11 cellular contexts compared by ENCODE assay signal in genomic region chr3:94064243-94064642, GRCh38. TPM values are rescaled to one million over a fixed set of nuclear protein-coding genes. Genes with fewer than 3 reads are reported as not detected.
DNase-seq lines count a peak whose midpoint lies in the region; ATAC-seq, FAIRE-seq and TF ChIP-seq lines count a peak whose summit lies in the region.
"Had no signal": no experiment of that assay in that cellular context is flagged by ENCODE, and none has a peak within 500 bp of the region (broad histone marks: within the 10 kb centered on the region; RNA-seq: fewer than 3 reads in every experiment).

No MANE protein-coding gene starts in this region.

- peak overlapping the region; percentile 99 for H3K9ac ChIP-seq in GM12878 (ENCODE audit: control insufficient read depth, insufficient read depth, low read length)

- POLR2A ChIA-PET in GM12878 (lab: Charles Lee): interaction anchor here (1.5 kb wide), 1 partner anchor 10 kb away, joined by 4 read pairs; no protein-coding TSS in a partner anchor
- POLR2A ChIA-PET in naive thymus-derived CD8-positive, alpha-beta T cell (lab: Charles Lee): interaction anchor here (0.6 to 0.7 kb wide), 2 partner anchors 7 to 29 kb away, joined by 3 read pairs; no protein-coding TSS in a partner anchor

- no TSS peak for BruUV-seq in GM12878 (replicated peaks; lab: Mats Ljungman, UMichigan)

- CTCF ChIA-PET in GM12878 (lab: Yijun Ruan, JAX): interaction anchor here (0.6 to 11.1 kb wide), 4 partner anchors 14 to 61 kb away, joined by 3 to 164 read pairs (median 9); no protein-coding TSS in a partner anchor

- peaks cover 14% of the 10 kb centered on the region; the same call in 2 of the 3 replicates for H3K9me3 ChIP-seq in GM12878 (replicated peaks; ENCODE audit: control insufficient read depth, insufficient read depth, low read length)
- H3K9me3 ChIP-seq: gastrocnemius medialis had no signal

- H3K4me3 ChIP-seq in HFF-Myc (replicated peaks; ENCODE audit: low read depth, low read length) (peak overlapping the region; percentile 62), GM12878 (peak overlapping the region; percentile 84)

- SMC1A ChIA-PET in GM12878 (lab: Charles Lee; ENCODE audit: uncharacterized antibody, unreplicated experiment): interaction anchor here (1.6 to 2.0 kb wide), 3 partner anchors 14 to 59 kb away, joined by 4 to 11 read pairs (median 4); no protein-coding TSS in a partner anchor

- H3K27ac Mint-ChIP-seq in naive thymus-derived CD8-positive, alpha-beta T cell: peak overlapping the region; percentile 29 to 100 (median 100)

- H3K36me3 Mint-ChIP-seq in naive thymus-derived CD8-positive, alpha-beta T cell: peaks cover 5 to 51% (median 23%) of the 10 kb centered on the region in 3 donors

- TF ChIP-seq CTCF in C4-2B (conservative IDR thresholded peaks at IDR 0.05) (no peak), HFF-Myc (IDR thresholded peaks at IDR 0.05; ENCODE audit: low read depth, low read length, missing control alignments) (no peak), GM12878 (IDR thresholded peaks at IDR 0.05 in 2 of 3, conservative IDR thresholded peaks at IDR 0.05 in 1 of 3; ENCODE audit: control insufficient read depth in 2 of 3, extremely low read depth in 1 of 3, insufficient read depth in 1 of 3, low read depth in 3 of 3, low read length in 3 of 3) (no peak)

- H3K27ac ChIP-seq in C4-2B (peak overlapping the region; percentile 80), GM12878 (ENCODE audit: control insufficient read depth, insufficient read depth) (no peak overlapping the region)

- H3K4me1 Mint-ChIP-seq in naive thymus-derived CD8-positive, alpha-beta T cell: peaks cover 23 to 63% (median 55%) of the 10 kb centered on the region in 4 donors

- 60% methylated on average over 4 of the region's 4 CpGs for WGBS in GM12878 (ENCODE audit: insufficient coverage, insufficient replicate concordance, low lambda C conversion rate, missing lambda C conversion rate)

- RAD21 ChIA-PET in GM12878 (lab: Charles Lee; ENCODE audit: unreplicated experiment): interaction anchor here (1.0 to 2.3 kb wide), 3 partner anchors 10 to 60 kb away, joined by 4 to 12 read pairs (median 11); no protein-coding TSS in a partner anchor

- peaks cover 0 to 24% of the 10 kb centered on the region in 2 experiments; a peak in 2 of 4 replicates for H3K36me3 ChIP-seq in GM12878 (ENCODE audit: control insufficient read depth in 2 of 2, insufficient read depth in 2 of 2, low read length in 1 of 2)
- H3K36me3 ChIP-seq: gastrocnemius medialis had no signal

- no peak for FAIRE-seq in GM12878 (lab: Jason Lieb, UNC)

- no peaks in the 10 kb centered on the region for H3K27me3 ChIP-seq in GM12878 (replicated peaks in 1 of 2; ENCODE audit: control insufficient read depth in 2 of 2, insufficient read depth in 2 of 2, low read length in 1 of 2)
- H3K27me3 ChIP-seq: gastrocnemius medialis had no signal

- no peak for TF ChIP-seq RAD21 in GM12878 (IDR thresholded peaks at IDR 0.05; ENCODE audit: insufficient read depth, low read depth, low read length)

- no peak for TF ChIP-seq POLR2A in GM12878 (IDR thresholded peaks at IDR 0.05; ENCODE audit: low read depth, low read length)

- DNase-seq in HFF-Myc (ENCODE audit: extremely low read depth, low read depth) (no peak), GM12878 (ENCODE audit: low read depth, low spot score) (no peak)
- no peak for DNase-seq in naive thymus-derived CD8-positive, alpha-beta T cell
- no peak for DNase-seq in stimulated activated CD4-positive, alpha-beta T cell treated with anti-CD3 and anti-CD28 coated beads, Interleukin-15, amount 100 ng/mL, for 24 hours
- no peak for DNase-seq in activated effector memory CD4-positive, alpha-beta T cell treated with Interleukin-2 at 50 U/mL for 16 hours
- DNase-seq: gastrocnemius medialis, IMR-90 had no signal

- H3K79me2 ChIP-seq in GM12878 (ENCODE audit: control insufficient read depth, insufficient read depth, low read length): peaks cover 55% of the 10 kb centered on the region

- intact Hi-C loops in GM12878 (cut with micrococcal nuclease; ENCODE audit: unreplicated experiment): no loop called here

- H3K4me3 Mint-ChIP-seq in naive thymus-derived CD8-positive, alpha-beta T cell: peak overlapping the region; percentile 97 to 99 (median 98)

- no peaks in the 10 kb centered on the region for H3K9me3 Mint-ChIP-seq in naive thymus-derived CD8-positive, alpha-beta T cell

- H3K4me2 ChIP-seq in GM12878 (ENCODE audit: control insufficient read depth, insufficient read depth): peak overlapping the region; percentile 86

- ATAC-seq in GM12878 (no peak), GM21526 (IDR thresholded peaks at IDR 0.05; ENCODE audit: low FRiP score, unreplicated experiment) (no peak), HG03025 (IDR thresholded peaks at IDR 0.05; ENCODE audit: low FRiP score, unreplicated experiment) (no peak)
- ATAC-seq in naive thymus-derived CD8-positive, alpha-beta T cell: no peak
- ATAC-seq: gastrocnemius medialis had no signal

- peaks cover 5% of the 10 kb centered on the region for H3K4me1 ChIP-seq in GM12878 (ENCODE audit: control insufficient read depth, insufficient read depth, low read length)

- H2AFZ ChIP-seq in GM12878 (ENCODE audit: control insufficient read depth, low read depth, low read length): no peak overlapping the region

- no peak for TF ChIP-seq EP300 in GM12878 (IDR thresholded peaks at IDR 0.05; ENCODE audit: borderline replicate concordance in 1 of 2, control insufficient read depth in 1 of 2, low read depth in 2 of 2, low read length in 2 of 2)

- H4K20me1 ChIP-seq in GM12878 (ENCODE audit: control insufficient read depth, insufficient read depth): no peaks in the 10 kb centered on the region

- no peaks in the 10 kb centered on the region for H3K27me3 Mint-ChIP-seq in naive thymus-derived CD8-positive, alpha-beta T cell

- in situ Hi-C loops in GM12878 (cut with MboI): no loop called here

RNA-seq across cellular contexts. Expression of gene NSUN3, which starts 1.4 kb away (rescaled TPM):
- 86.7 and 88.5 TPM in 2 replicates for total RNA-seq in GM12878 (2013; cell fraction: nucleolus; rRNA removed)
- 15.5 and 17.5 TPM in 2 replicates for total RNA-seq in GM12878 (2014; rRNA removed)
- total RNA-seq in GM12878 (2014; rRNA removed; fragmentation: Illumina TruSeq; extraction: Trizol): 18.8 and 20.3 TPM in 2 replicates
- 10.4 and 10.6 TPM in 2 replicates for total RNA-seq in GM12878 (2021)
- polyA plus RNA-seq in GM12878 (2011; ENCODE audit: low read depth): 7.5 TPM
- polyA plus RNA-seq in GM12878 (2011; rRNA removed): 16.2 and 20.8 TPM in 2 replicates
- polyA plus RNA-seq in GM12878 (2011; cell fraction: cytosol; rRNA removed): 7.6 and 8.0 TPM in 2 replicates
- polyA plus RNA-seq in GM12878 (2011; cell fraction: nucleus; rRNA removed): 12.5 and 13.7 TPM in 2 replicates
- polyA plus RNA-seq in GM12878 (2012): 7.7 TPM in 2 replicates
- polyA plus RNA-seq in GM12878 (2014; fragmentation: Illumina TruSeq; extraction: Trizol): 12.4 and 15.4 TPM in 2 replicates
- polyA plus RNA-seq in GM12878 (2014; fragmentation: Nextera tagmentation; extraction: Ambion mirVana): 10 to 100 TPM in 1 of 2 experiments, 1 to 10 TPM in 1; 9.1 to 10.4 TPM
- polyA plus RNA-seq in GM12878 (2014; rRNA removed): 8.4 and 10.3 TPM in 2 replicates
- 10 to 100 TPM; 11.1 to 13.5 TPM for polyA plus RNA-seq in GM12878 (2016; fragmentation: Nextera tagmentation; extraction: Ambion mirVana)
- 12.4 and 13.7 TPM in 2 replicates for polyA minus RNA-seq in GM12878 (2011; rRNA and poly(A)+ RNA removed)
- 6.3 and 6.7 TPM in 2 replicates for polyA minus RNA-seq in GM12878 (2011; cell fraction: cytosol; rRNA and poly(A)+ RNA removed)
- 38.4 and 61.2 TPM in 2 replicates for polyA minus RNA-seq in GM12878 (2011; cell fraction: nucleus; rRNA and poly(A)+ RNA removed)
- total RNA-seq in naive thymus-derived CD8-positive, alpha-beta T cell: 10 to 100 TPM; 21.0 to 22.5 TPM
- 10 to 100 TPM in 1 of 3 donors, 1 to 10 TPM in 2; 7.8 to 10.9 (median 8.2) TPM for polyA plus RNA-seq in naive thymus-derived CD8-positive, alpha-beta T cell

RNA-seq across cellular contexts. Expression of gene DHFR2, which starts 1.5 kb away (rescaled TPM):
- 12.1 and 14.1 TPM in 2 replicates for total RNA-seq in GM12878 (2013; cell fraction: nucleolus; rRNA removed)
- total RNA-seq in GM12878 (2014; rRNA removed) (3.8 and 5.1 TPM in 2 replicates), GM12878 (2014; rRNA removed; fragmentation: Illumina TruSeq; extraction: Trizol) (5.0 and 6.0 TPM in 2 replicates), GM12878 (2021) (4.2 and 5.4 TPM in 2 replicates)
- polyA plus RNA-seq in GM12878 (2011; ENCODE audit: low read depth): 1.4 TPM
- polyA plus RNA-seq in GM12878 (2011; rRNA removed) (5.6 and 9.2 TPM in 2 replicates), GM12878 (2014; fragmentation: Illumina TruSeq; extraction: Trizol) (5.0 and 5.7 TPM in 2 replicates), GM12878 (2014; fragmentation: Nextera tagmentation; extraction: Ambion mirVana) (1 to 10 TPM; 1.8 to 2.7 TPM), GM12878 (2014; rRNA removed) (2.7 and 3.9 TPM in 2 replicates), GM12878 (2016; fragmentation: Nextera tagmentation; extraction: Ambion mirVana) (1 to 10 TPM; 3.5 to 5.0 TPM)
- 2.7 TPM in 2 replicates for polyA plus RNA-seq in GM12878 (2011; cell fraction: cytosol; rRNA removed)
- polyA plus RNA-seq in GM12878 (2011; cell fraction: nucleus; rRNA removed): 1.9 and 3.0 TPM in 2 replicates
- 2.6 and 3.7 TPM in 2 replicates for polyA plus RNA-seq in GM12878 (2012)
- 3.7 and 6.4 TPM in 2 replicates for polyA minus RNA-seq in GM12878 (2011; rRNA and poly(A)+ RNA removed)
- polyA minus RNA-seq in GM12878 (2011; cell fraction: cytosol; rRNA and poly(A)+ RNA removed): 1.9 and 4.6 TPM in 2 replicates
- polyA minus RNA-seq in GM12878 (2011; cell fraction: nucleus; rRNA and poly(A)+ RNA removed): 3.9 and 4.8 TPM in 2 replicates
- total RNA-seq in naive thymus-derived CD8-positive, alpha-beta T cell: 10 to 100 TPM; 10.7 to 10.8 TPM
- polyA plus RNA-seq in naive thymus-derived CD8-positive, alpha-beta T cell: 1 to 10 TPM; 2.5 to 5.7 (median 2.7) TPM

RNA-seq across cellular contexts. Expression of gene STX19, which starts 35.8 kb away (rescaled TPM):
- not detected in 2 replicates for total RNA-seq in GM12878 (2013; cell fraction: nucleolus; rRNA removed)
- total RNA-seq in GM12878 (2014; rRNA removed): not detected in 2 replicates
- not detected in 2 replicates for total RNA-seq in GM12878 (2014; rRNA removed; fragmentation: Illumina TruSeq; extraction: Trizol)
- total RNA-seq in GM12878 (2021): not detected in 2 replicates
- polyA plus RNA-seq in GM12878 (2011; ENCODE audit: low read depth): not detected
- 0.10 and 0.26 TPM in 2 replicates for polyA plus RNA-seq in GM12878 (2011; rRNA removed)
- not detected in 2 replicates for polyA plus RNA-seq in GM12878 (2011; cell fraction: cytosol; rRNA removed)
- not detected in 2 replicates for polyA plus RNA-seq in GM12878 (2011; cell fraction: nucleus; rRNA removed)
- not detected in 2 replicates for polyA plus RNA-seq in GM12878 (2012)
- polyA plus RNA-seq in GM12878 (2014; fragmentation: Illumina TruSeq; extraction: Trizol): not detected in 2 replicates
- under 1 TPM; 0.11 to 0.14 TPM for polyA plus RNA-seq in GM12878 (2014; fragmentation: Nextera tagmentation; extraction: Ambion mirVana)
- polyA plus RNA-seq in GM12878 (2014; rRNA removed): 0.09 TPM in 1 of 2 replicates, not detected in the other
- polyA plus RNA-seq in GM12878 (2016; fragmentation: Nextera tagmentation; extraction: Ambion mirVana): not detected
- not detected in 2 replicates for polyA minus RNA-seq in GM12878 (2011; rRNA and poly(A)+ RNA removed)
- polyA minus RNA-seq in GM12878 (2011; cell fraction: cytosol; rRNA and poly(A)+ RNA removed): not detected in 2 replicates
- polyA minus RNA-seq in GM12878 (2011; cell fraction: nucleus; rRNA and poly(A)+ RNA removed): not detected in 2 replicates
- not detected for total RNA-seq in naive thymus-derived CD8-positive, alpha-beta T cell
- under 1 TPM in 1 of 3 donors, not detected in 2; 0.40 TPM for polyA plus RNA-seq in naive thymus-derived CD8-positive, alpha-beta T cell
- total RNA-seq: gastrocnemius medialis, IMR-90, ureter had no signal
- polyA plus RNA-seq: IMR-90 had no signal
